In the genomic region with DNA sequence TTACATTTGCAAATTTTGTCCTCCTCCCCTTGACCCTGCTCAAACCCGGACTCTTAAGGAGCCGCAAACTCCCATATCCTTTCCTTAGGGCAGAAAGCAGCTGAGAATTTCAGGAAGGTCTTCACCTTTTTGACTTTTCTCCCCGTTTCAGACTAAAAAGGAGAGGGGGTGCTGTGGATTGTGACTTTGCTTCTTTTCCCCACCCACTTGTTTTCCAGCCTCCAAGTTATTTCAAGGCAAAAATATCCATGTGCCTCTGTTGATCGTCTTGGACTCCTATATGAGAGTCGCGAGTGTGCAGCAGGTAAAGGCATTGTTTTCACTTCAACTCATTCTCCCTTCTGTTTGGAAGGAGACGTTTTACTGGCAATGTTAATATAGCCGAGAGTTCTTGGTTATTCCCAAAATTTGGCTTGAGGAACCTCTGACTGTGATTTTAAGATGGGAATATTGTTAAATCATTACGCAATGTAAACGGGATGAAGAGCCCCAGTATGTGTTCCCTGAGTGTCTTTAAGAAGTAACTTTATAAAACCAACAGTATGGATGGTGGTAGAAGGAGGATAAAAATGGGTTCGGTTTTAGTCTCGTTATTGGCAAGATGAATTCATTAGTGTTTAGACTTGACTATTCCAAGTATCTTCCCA, we compare ENCODE assay signal across 10 cellular contexts. TPM values are rescaled to one million over a fixed set of nuclear protein-coding genes. Genes with fewer than 3 reads are reported as not detected.
DNase-seq lines count a peak whose midpoint lies in the region; ATAC-seq, FAIRE-seq and TF ChIP-seq lines count a peak whose summit lies in the region.
"Had no signal": no experiment of that assay in that cellular context is flagged by ENCODE, and none has a peak within 500 bp of the region (broad histone marks: within the 10 kb centered on the region; RNA-seq: fewer than 3 reads in every experiment).

No MANE protein-coding gene starts in this region.

- peaks cover 4% of the 10 kb centered on the region for H3K9me3 Mint-ChIP-seq in activated naive CD4-positive, alpha-beta T cell treated with anti-CD3 and anti-CD28 coated beads, Interleukin-2, amount 50 U/mL, for 24 hours
- no peaks in the 10 kb centered on the region for H3K9me3 Mint-ChIP-seq in mesothelial cell of epicardium

- ATAC-seq in HG02840 (IDR thresholded peaks at IDR 0.05; ENCODE audit: low FRiP score, unreplicated experiment) (no peak), GM19023 (IDR thresholded peaks at IDR 0.05; ENCODE audit: unreplicated experiment) (no peak)

- no peak for FAIRE-seq in urothelium cell line (lab: Jason Lieb, UNC)
- FAIRE-seq in GM12892 (lab: Jason Lieb, UNC) = no peak
- FAIRE-seq: G401.6 had no signal

- H3K36me3 Mint-ChIP-seq in activated naive CD4-positive, alpha-beta T cell treated with anti-CD3 and anti-CD28 coated beads, Interleukin-2, amount 50 U/mL, for 24 hours = no peaks in the 10 kb centered on the region
- no peaks in the 10 kb centered on the region for H3K36me3 Mint-ChIP-seq in mesothelial cell of epicardium

- H3K27ac Mint-ChIP-seq in activated naive CD4-positive, alpha-beta T cell treated with anti-CD3 and anti-CD28 coated beads, Interleukin-2, amount 50 U/mL, for 24 hours = no peak overlapping the region
- peak overlapping the region; percentile 45 for H3K27ac Mint-ChIP-seq in mesothelial cell of epicardium

- no peak for TF ChIP-seq POLR2A in GM12892 (IDR thresholded peaks at IDR 0.05; ENCODE audit: low read depth, low read length)

- peaks cover 37% of the 10 kb centered on the region for H3K27me3 Mint-ChIP-seq in activated naive CD4-positive, alpha-beta T cell treated with anti-CD3 and anti-CD28 coated beads, Interleukin-2, amount 50 U/mL, for 24 hours
- peaks cover 26% of the 10 kb centered on the region for H3K27me3 Mint-ChIP-seq in mesothelial cell of epicardium (ENCODE audit: low read depth)

- TF ChIP-seq CTCF in mesothelial cell of epicardium (IDR thresholded peaks at IDR 0.05; ENCODE audit: unreplicated experiment) = no peak

- H3K4me1 Mint-ChIP-seq in activated naive CD4-positive, alpha-beta T cell treated with anti-CD3 and anti-CD28 coated beads, Interleukin-2, amount 50 U/mL, for 24 hours = peaks cover 8% of the 10 kb centered on the region
- peaks cover 8% of the 10 kb centered on the region for H3K4me1 Mint-ChIP-seq in mesothelial cell of epicardium

- peak overlapping the region; percentile 84 for H3K27ac ChIP-seq in cingulate gyrus (ENCODE audit: low read depth, low read length)

- no peak for DNase-seq in activated naive CD4-positive, alpha-beta T cell treated with Interleukin-2 at 50 U/mL for 16 hours
- no peak for DNase-seq in mesothelial cell of epicardium (ENCODE audit: low spot score in 2 of 2, unreplicated experiment in 2 of 2)
- DNase-seq in urothelium cell line (ENCODE audit: low spot score) = peak; percentile 13
- no peak for DNase-seq in GM12892 (ENCODE audit: insufficient read length)
- DNase-seq: NCI-H1092 had no signal

- H3K4me3 Mint-ChIP-seq in activated naive CD4-positive, alpha-beta T cell treated with anti-CD3 and anti-CD28 coated beads, Interleukin-2, amount 50 U/mL, for 24 hours = peak overlapping the region; percentile 17
- peak overlapping the region; percentile 75 for H3K4me3 Mint-ChIP-seq in mesothelial cell of epicardium

RNA-seq across cellular contexts. Expression of a gene that starts 0.7 kb away (rescaled TPM):
- total RNA-seq in mesothelial cell of epicardium = 1.4 to 1.7 TPM (median 1.6 TPM) in 3 replicates
- 0.72 TPM for polyA plus RNA-seq in GM12892 (2012; ENCODE audit: missing spikeins)
